8 cellular contexts compared by ENCODE assay signal in genomic region chr5:161547573-161548471, GRCh38. TPM values are rescaled to one million over a fixed set of nuclear protein-coding genes. Genes with fewer than 3 reads are reported as not detected.
A peak's percentile ranks its signal among the peaks of the same experiment; 100 is the strongest.
DNase-seq lines count a peak whose midpoint lies in the region; ATAC-seq and TF ChIP-seq lines count a peak whose summit lies in the region.

No MANE protein-coding gene starts in this region.

- H3K27me3 ChIP-seq in gastroesophageal sphincter, result peaks cover 80% of the 10 kb centered on the region

- no peaks in the 10 kb centered on the region for H3K36me3 ChIP-seq in gastroesophageal sphincter

- peak; percentile 26 for ATAC-seq in gastroesophageal sphincter
- no peak for ATAC-seq in HG02885 (IDR thresholded peaks at IDR 0.05; ENCODE audit: poor library complexity, unreplicated experiment)
- no peak for ATAC-seq in GM21390 (IDR thresholded peaks at IDR 0.05; ENCODE audit: unreplicated experiment)
- ATAC-seq in GM21576 (IDR thresholded peaks at IDR 0.05; ENCODE audit: unreplicated experiment), result no peak

- TF ChIP-seq CTCF in GM12864 (IDR thresholded peaks at IDR 0.05; ENCODE audit: low read depth, low read length, missing control alignments) (no peak), gastroesophageal sphincter (IDR thresholded peaks at IDR 0.05) (no peak), progenitor cell of endocrine pancreas (IDR thresholded peaks at IDR 0.05; ENCODE audit: unreplicated experiment) (peak; percentile 5)

- no peak for DNase-seq in GM12864 (ENCODE audit: low read depth)
- peak; percentile 41 to 52 for DNase-seq in NCI-H446 (lab: John Stamatoyannopoulos, UW)
- DNase-seq in progenitor cell of endocrine pancreas (ENCODE audit: low spot score, unreplicated experiment), result peak; percentile 16
- no peak for DNase-seq in stimulated activated CD4-positive, alpha-beta T cell treated with anti-CD3 and anti-CD28 coated beads, Interleukin-2, amount 100 ng/mL, for 24 hours

- no peak for TF ChIP-seq POLR2A in gastroesophageal sphincter (IDR thresholded peaks at IDR 0.05)

- H3K4me3 Mint-ChIP-seq in progenitor cell of endocrine pancreas (ENCODE audit: low read depth), result peak overlapping the region; percentile 88

- peaks cover 8% of the 10 kb centered on the region for H3K4me1 Mint-ChIP-seq in progenitor cell of endocrine pancreas (ENCODE audit: low read depth)

- WGBS in gastroesophageal sphincter (ENCODE audit: low coverage in 1 of 2), 2 donors, result 2 to 6% methylated on average over 3 to 11 of the region's 73 CpGs

- peaks cover 0 to 6% (median 0%) of the 10 kb centered on the region in 3 donors for H3K9me3 ChIP-seq in gastroesophageal sphincter

- H3K4me1 ChIP-seq in gastroesophageal sphincter, result peaks cover 0 to 37% (median 11%) of the 10 kb centered on the region in 3 donors

- peaks cover 40% of the 10 kb centered on the region for H3K27me3 Mint-ChIP-seq in progenitor cell of endocrine pancreas

- H3K36me3 Mint-ChIP-seq in progenitor cell of endocrine pancreas (ENCODE audit: insufficient read depth), result no peaks in the 10 kb centered on the region

- no peak for TF ChIP-seq EP300 in gastroesophageal sphincter (IDR thresholded peaks at IDR 0.05)

- H3K9me3 Mint-ChIP-seq in progenitor cell of endocrine pancreas (ENCODE audit: low read depth), result peaks cover 10% of the 10 kb centered on the region

- 0 out of 2 replicates have a peak overlapping the region, but pooled peaks have one; percentile 2 for H3K4me3 ChIP-seq in GM12864 (ENCODE audit: low read depth, low read length)
- H3K4me3 ChIP-seq in gastroesophageal sphincter, result peak overlapping the region; percentile 45 to 51

- no peak overlapping the region for H3K27ac Mint-ChIP-seq in progenitor cell of endocrine pancreas

- peak overlapping the region in 1 of 4 donors; percentile 8 for H3K27ac ChIP-seq in gastroesophageal sphincter

RNA-seq across cellular contexts. Expression of gene GABRB2, which starts 1.3 kb away (rescaled TPM):
- total RNA-seq in gastroesophageal sphincter, result 10 to 100 TPM in 1 of 4 donors, 1 to 10 TPM in 3; 1.0 to 17.3 (median 1.1) TPM
- 3.5 and 3.8 TPM in 2 replicates for total RNA-seq in progenitor cell of endocrine pancreas

Comparison
In these comparisons a context has a peak if more than half of its experiments do, and no peak if none do; other contexts are left out.
1. DNase-seq: peak in NCI-H446 (2 of 2) and progenitor cell of endocrine pancreas (single experiment); none in GM12864 (single experiment) and stimulated activated CD4-positive, alpha-beta T cell treated with anti-CD3 and anti-CD28 coated beads, Interleukin-2, amount 100 ng/mL, for 24 hours (0 of 2).